In genomic region chr5:111741270-111741669, GRCh38 we compare ENCODE assay signal across 12 cellular contexts. TPM values are rescaled to one million over a fixed set of nuclear protein-coding genes. Genes with fewer than 3 reads are reported as not detected.
DNase-seq lines count a peak whose midpoint lies in the region; ATAC-seq and TF ChIP-seq lines count a peak whose summit lies in the region.
"Had no signal": no experiment of that assay in that cellular context is flagged by ENCODE, and none has a peak within 500 bp of the region (broad histone marks: within the 10 kb centered on the region; RNA-seq: fewer than 3 reads in every experiment).

No MANE protein-coding gene starts in this region.

- H3K36me3 ChIP-seq in GM23338 (ENCODE audit: insufficient read depth): no peaks in the 10 kb centered on the region
- H3K36me3 ChIP-seq in smooth muscle cell (ENCODE audit: low read depth): no peaks in the 10 kb centered on the region
- no peaks in the 10 kb centered on the region for H3K36me3 ChIP-seq in HAP-1 (replicated peaks)
- H3K36me3 ChIP-seq: spleen, upper lobe of left lung had no signal

- H3K4me1 ChIP-seq in GM23338 (ENCODE audit: insufficient read depth) (peaks cover 90% of the 10 kb centered on the region), smooth muscle cell (ENCODE audit: low read depth) (peaks cover 56% of the 10 kb centered on the region), HAP-1 (peaks cover 33% of the 10 kb centered on the region)

- ATAC-seq in GM18498 (IDR thresholded peaks at IDR 0.05; ENCODE audit: unreplicated experiment): peak; percentile 49
- ATAC-seq in GM23338: peak; percentile 18; the same call in 2 of the 3 replicates
- ATAC-seq in GM21723 (IDR thresholded peaks at IDR 0.05; ENCODE audit: unreplicated experiment): no peak

- no peak overlapping the region for H3K9ac ChIP-seq in smooth muscle cell (ENCODE audit: low read depth)

- H3K9me3 Mint-ChIP-seq in GM23338 (no peaks in the 10 kb centered on the region), immature natural killer cell (peaks cover 0 to 3% (median 0%) of the 10 kb centered on the region in 6 donors)
- H3K9me3 Mint-ChIP-seq: endodermal cell had no signal

- H3K9me3 ChIP-seq in smooth muscle cell (replicated peaks; ENCODE audit: low read depth) (no peaks in the 10 kb centered on the region), HAP-1 (no peaks in the 10 kb centered on the region)
- H3K9me3 ChIP-seq: spleen, upper lobe of left lung had no signal

- H3K9me2 ChIP-seq in GM23338 (ENCODE audit: insufficient read depth): no peaks in the 10 kb centered on the region

- H3F3A ChIP-seq in GM23338 (replicated peaks; ENCODE audit: low read depth) (no peaks in the 10 kb centered on the region), smooth muscle cell (ENCODE audit: low read depth) (peaks cover 18% of the 10 kb centered on the region)

- H4K20me1 ChIP-seq in GM23338 (replicated peaks; ENCODE audit: insufficient read depth) (peaks cover 12% of the 10 kb centered on the region; the same call in 1 of the 2 replicates), smooth muscle cell (ENCODE audit: low read depth) (no peaks in the 10 kb centered on the region)

- no peak for DNase-seq in GM23338 (ENCODE audit: low spot score)
- peak; percentile 4 for DNase-seq in NCI-H2107 (lab: John Stamatoyannopoulos, UW)
- DNase-seq in immature natural killer cell: peak; percentile 29 to 37 (median 34)
- DNase-seq in smooth muscle cell (lab: John Stamatoyannopoulos, UW; ENCODE audit: unreplicated experiment): no peak
- DNase-seq in HAP-1 (ENCODE audit: low spot score in 2 of 2): no peak
- no peak for DNase-seq in HuH-7.5 (ENCODE audit: low spot score)
- DNase-seq: endodermal cell, PC-9, spleen, upper lobe of left lung had no signal

- H3K4me1 Mint-ChIP-seq in GM23338 (peaks cover 93% of the 10 kb centered on the region), immature natural killer cell (peaks cover 17 to 21% of the 10 kb centered on the region in 2 donors)

- 0 out of 2 replicates have a peak overlapping the region, but pooled peaks have one; percentile 24 for H3K4me3 ChIP-seq in GM23338
- no peak overlapping the region for H3K4me3 ChIP-seq in smooth muscle cell
- no peak overlapping the region for H3K4me3 ChIP-seq in HAP-1
- H3K4me3 ChIP-seq: PC-9, upper lobe of left lung had no signal

- H3K27me3 ChIP-seq in GM23338 (ENCODE audit: insufficient read depth): no peaks in the 10 kb centered on the region
- H3K27me3 ChIP-seq in smooth muscle cell (ENCODE audit: low read depth): no peaks in the 10 kb centered on the region
- H3K27me3 ChIP-seq in HAP-1 (ENCODE audit: low read depth): no peaks in the 10 kb centered on the region
- H3K27me3 ChIP-seq: spleen, upper lobe of left lung had no signal

- in situ Hi-C loops in HAP-1 (cut with MboI; ENCODE audit: low sequenced_read_pairs): no loop called here

- H3K4me3 Mint-ChIP-seq in GM23338: peak overlapping the region; percentile 13; the same call in 1 of the 3 replicates
- H3K4me3 Mint-ChIP-seq in immature natural killer cell: peak overlapping the region in 3 of 5 donors; percentile 10 to 56 (median 17)
- H3K4me3 Mint-ChIP-seq: endodermal cell had no signal

- H3K27ac Mint-ChIP-seq in GM23338 (peak overlapping the region; percentile 77), immature natural killer cell (peak overlapping the region in 4 of 6 donors; percentile 20 to 76 (median 39))
- H3K27ac Mint-ChIP-seq: endodermal cell had no signal

- H3K27me3 Mint-ChIP-seq in GM23338 (ENCODE audit: insufficient read depth, low read depth, poor library complexity) (peaks cover 6% of the 10 kb centered on the region), immature natural killer cell (ENCODE audit: low read depth in 3 of 3) (no peaks in the 10 kb centered on the region)

- TF ChIP-seq CTCF in GM23338 (conservative IDR thresholded peaks at IDR 0.05; ENCODE audit: low read depth in 2 of 2): no peak
- TF ChIP-seq CTCF in smooth muscle cell (IDR thresholded peaks at IDR 0.05; ENCODE audit: borderline replicate concordance, insufficient read depth, poor library complexity, severe bottlenecking): no peak

- H3K4me2 ChIP-seq in GM23338 (peak overlapping the region; percentile 57), smooth muscle cell (no peak overlapping the region)
- H3K4me2 ChIP-seq: PC-9 had no signal

- H3K27ac ChIP-seq in GM23338 (ENCODE audit: low read depth): peak overlapping the region; percentile 70; the same call in 1 of the 2 replicates
- no peak overlapping the region for H3K27ac ChIP-seq in smooth muscle cell (ENCODE audit: low read depth)
- H3K27ac ChIP-seq: PC-9, upper lobe of left lung had no signal

- no peak overlapping the region for H2AFZ ChIP-seq in GM23338
- H2AFZ ChIP-seq in smooth muscle cell (ENCODE audit: low read depth): no peak overlapping the region
- H2AFZ ChIP-seq: PC-9 had no signal

- H3K36me3 Mint-ChIP-seq in GM23338 (ENCODE audit: low read depth) (no peaks in the 10 kb centered on the region; the same call in 2 of the 3 replicates), immature natural killer cell (no peaks in the 10 kb centered on the region)

- peaks cover 99% of the 10 kb centered on the region for H3K79me2 ChIP-seq in GM23338 (replicated peaks; ENCODE audit: insufficient read depth)
- H3K79me2 ChIP-seq in smooth muscle cell (ENCODE audit: low read depth): peaks cover 61% of the 10 kb centered on the region

- 87% methylated on average over 3 of the region's 3 CpGs for WGBS in smooth muscle cell (ENCODE audit: low lambda C conversion rate)

TF ChIP-seq in GM23338, 12 proteins besides CTCF, POLR2A, EP300 and RAD21 (continues in another document):
- TF ChIP-seq ZNF114 (CRISPR knock-in tag; IDR thresholded peaks at IDR 0.05): no peak
- TF ChIP-seq JUNB (IDR thresholded peaks at IDR 0.05; ENCODE audit: unreplicated experiment): no peak
- no peak for TF ChIP-seq EZH2phosphoT487 (IDR thresholded peaks at IDR 0.05; ENCODE audit: unreplicated experiment)
- TF ChIP-seq STAT1 (IDR thresholded peaks at IDR 0.05; ENCODE audit: unreplicated experiment): no peak
- TF ChIP-seq ZNF331 (CRISPR knock-in tag; IDR thresholded peaks at IDR 0.05; ENCODE audit: low read depth): no peak
- no peak for TF ChIP-seq POLR2AphosphoS5 (IDR thresholded peaks at IDR 0.05; ENCODE audit: low read depth)
- TF ChIP-seq ETS1 (IDR thresholded peaks at IDR 0.05): no peak
- no peak for TF ChIP-seq EZH2 (IDR thresholded peaks at IDR 0.05; ENCODE audit: low read depth, unreplicated experiment)
- TF ChIP-seq, protein P1, sequence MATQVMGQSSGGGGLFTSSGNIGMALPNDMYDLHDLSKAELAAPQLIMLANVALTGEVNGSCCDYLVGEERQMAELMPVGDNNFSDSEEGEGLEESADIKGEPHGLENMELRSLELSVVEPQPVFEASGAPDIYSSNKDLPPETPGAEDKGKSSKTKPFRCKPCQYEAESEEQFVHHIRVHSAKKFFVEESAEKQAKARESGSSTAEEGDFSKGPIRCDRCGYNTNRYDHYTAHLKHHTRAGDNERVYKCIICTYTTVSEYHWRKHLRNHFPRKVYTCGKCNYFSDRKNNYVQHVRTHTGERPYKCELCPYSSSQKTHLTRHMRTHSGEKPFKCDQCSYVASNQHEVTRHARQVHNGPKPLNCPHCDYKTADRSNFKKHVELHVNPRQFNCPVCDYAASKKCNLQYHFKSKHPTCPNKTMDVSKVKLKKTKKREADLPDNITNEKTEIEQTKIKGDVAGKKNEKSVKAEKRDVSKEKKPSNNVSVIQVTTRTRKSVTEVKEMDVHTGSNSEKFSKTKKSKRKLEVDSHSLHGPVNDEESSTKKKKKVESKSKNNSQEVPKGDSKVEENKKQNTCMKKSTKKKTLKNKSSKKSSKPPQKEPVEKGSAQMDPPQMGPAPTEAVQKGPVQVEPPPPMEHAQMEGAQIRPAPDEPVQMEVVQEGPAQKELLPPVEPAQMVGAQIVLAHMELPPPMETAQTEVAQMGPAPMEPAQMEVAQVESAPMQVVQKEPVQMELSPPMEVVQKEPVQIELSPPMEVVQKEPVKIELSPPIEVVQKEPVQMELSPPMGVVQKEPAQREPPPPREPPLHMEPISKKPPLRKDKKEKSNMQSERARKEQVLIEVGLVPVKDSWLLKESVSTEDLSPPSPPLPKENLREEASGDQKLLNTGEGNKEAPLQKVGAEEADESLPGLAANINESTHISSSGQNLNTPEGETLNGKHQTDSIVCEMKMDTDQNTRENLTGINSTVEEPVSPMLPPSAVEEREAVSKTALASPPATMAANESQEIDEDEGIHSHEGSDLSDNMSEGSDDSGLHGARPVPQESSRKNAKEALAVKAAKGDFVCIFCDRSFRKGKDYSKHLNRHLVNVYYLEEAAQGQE (IDR thresholded peaks at IDR 0.05; ENCODE audit: unreplicated experiment): no peak
- TF ChIP-seq CREB1 (CRISPR knock-in tag; IDR thresholded peaks at IDR 0.05; ENCODE audit: low read depth): no peak

RNA-seq across cellular contexts. Expression of gene NREP, which starts 15.7 kb away (rescaled TPM):
- 300 and 336 TPM in 2 replicates for total RNA-seq in GM23338 (2014; rRNA removed; shearing (Covaris generic))
- polyA plus RNA-seq in GM23338 (2016; fragmentation: Nextera tagmentation; extraction: Ambion mirVana) (260 and 264 TPM in 2 replicates), immature natural killer cell (10 to 100 TPM; 12.5 to 20.2 (median 17.6) TPM), smooth muscle cell (166 and 191 TPM in 2 replicates)
- 270 and 306 TPM in 2 replicates for total RNA-seq in smooth muscle cell
- total RNA-seq: PC-9 had no signal

Comparison
In these comparisons a context has a peak if more than half of its experiments do, and no peak if none do; other contexts are left out.
1. DNase-seq: peak in NCI-H2107 (single experiment) and immature natural killer cell (3 of 3); none in GM23338 (single experiment), smooth muscle cell (single experiment), HAP-1 (0 of 2) and HuH-7.5 (single experiment).